In the genomic region with DNA sequence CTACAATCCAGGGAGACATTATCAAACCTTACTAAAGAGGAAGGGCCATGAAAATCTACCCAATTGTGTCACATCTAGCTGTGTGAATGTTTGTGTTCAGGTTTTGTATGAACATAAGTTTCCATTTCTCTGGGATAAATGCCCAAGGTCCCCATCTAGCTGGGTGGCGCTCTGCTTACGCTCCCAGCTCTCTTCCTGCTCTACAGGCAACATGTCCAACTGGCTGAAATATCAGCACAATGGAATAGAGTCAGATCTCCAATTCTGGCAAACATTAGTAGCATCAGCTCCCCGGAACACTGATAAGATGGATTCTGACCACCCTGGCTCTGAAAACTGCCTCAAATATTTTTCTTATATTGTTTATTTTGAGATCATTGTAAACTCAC, we compare ENCODE assay signal across 23 cellular contexts.
DNase-seq lines count a peak whose midpoint lies in the region; ATAC-seq and TF ChIP-seq lines count a peak whose summit lies in the region.
"Had no signal": no experiment of that assay in that cellular context is flagged by ENCODE, and none has a peak within 500 bp of the region (broad histone marks: within the 10 kb centered on the region; RNA-seq: fewer than 3 reads in every experiment).

No MANE protein-coding gene starts in this region.

- peak overlapping the region; percentile 69 for H3K27ac Mint-ChIP-seq in activated naive CD8-positive, alpha-beta T cell
- no peak overlapping the region for H3K27ac Mint-ChIP-seq in activated naive CD8-positive, alpha-beta T cell treated with anti-CD3 and anti-CD28 coated beads for 36 hours
- H3K27ac Mint-ChIP-seq in glutamatergic neuron (ENCODE audit: unreplicated experiment): no peak overlapping the region

- H3K9me3 ChIP-seq in testis: no peaks in the 10 kb centered on the region
- H3K9me3 ChIP-seq: A549, gastroesophageal sphincter, left lung, suprapubic skin had no signal

- no peak for TF ChIP-seq POLR2A in testis (IDR thresholded peaks at IDR 0.05)

- 38 to 56% methylated on average over 3 of the region's 3 CpGs for WGBS in testis, 2 donors

- H3K27me3 ChIP-seq in testis: no peaks in the 10 kb centered on the region
- H3K27me3 ChIP-seq: gastroesophageal sphincter, left lung, suprapubic skin had no signal

- H3K4me1 ChIP-seq in testis: peaks cover 29% of the 10 kb centered on the region

- peaks cover 16% of the 10 kb centered on the region for H3K4me1 Mint-ChIP-seq in activated naive CD8-positive, alpha-beta T cell (ENCODE audit: low read depth)
- peaks cover 49% of the 10 kb centered on the region for H3K4me1 Mint-ChIP-seq in activated naive CD8-positive, alpha-beta T cell treated with anti-CD3 and anti-CD28 coated beads for 36 hours
- H3K4me1 Mint-ChIP-seq in glutamatergic neuron (ENCODE audit: low read depth, unreplicated experiment): peaks cover 17% of the 10 kb centered on the region

- no peaks in the 10 kb centered on the region for H3K27me3 Mint-ChIP-seq in activated naive CD8-positive, alpha-beta T cell
- no peaks in the 10 kb centered on the region for H3K27me3 Mint-ChIP-seq in activated naive CD8-positive, alpha-beta T cell treated with anti-CD3 and anti-CD28 coated beads for 36 hours
- no peaks in the 10 kb centered on the region for H3K27me3 Mint-ChIP-seq in glutamatergic neuron (ENCODE audit: unreplicated experiment)

- no peak overlapping the region for H3K4me3 ChIP-seq in testis
- H3K4me3 ChIP-seq: A549, gastroesophageal sphincter, left lung, skin epidermis, suprapubic skin had no signal

- peak overlapping the region; percentile 31 for H3K27ac ChIP-seq in caudate nucleus (ENCODE audit: low read depth, low read length)
- H3K27ac ChIP-seq in testis: peak overlapping the region; percentile 73 to 79
- H3K27ac ChIP-seq: C4-2B, KMS-11, suprapubic skin had no signal

- H3K4me3 Mint-ChIP-seq in activated naive CD8-positive, alpha-beta T cell: no peak overlapping the region
- H3K4me3 Mint-ChIP-seq in activated naive CD8-positive, alpha-beta T cell treated with anti-CD3 and anti-CD28 coated beads for 36 hours: no peak overlapping the region
- H3K4me3 Mint-ChIP-seq in glutamatergic neuron (ENCODE audit: unreplicated experiment): no peak overlapping the region

- H3K36me3 Mint-ChIP-seq in activated naive CD8-positive, alpha-beta T cell: peaks cover 6% of the 10 kb centered on the region
- peaks cover 39% of the 10 kb centered on the region for H3K36me3 Mint-ChIP-seq in activated naive CD8-positive, alpha-beta T cell treated with anti-CD3 and anti-CD28 coated beads for 36 hours
- H3K36me3 Mint-ChIP-seq in glutamatergic neuron (ENCODE audit: unreplicated experiment): no peaks in the 10 kb centered on the region

- no peaks in the 10 kb centered on the region for H3K36me3 ChIP-seq in testis (ENCODE audit: low read depth, missing control alignments)

- DNase-seq in activated naive CD8-positive, alpha-beta T cell treated with anti-CD3 and anti-CD28 coated beads for 36 hours: no peak
- DNase-seq in caudate nucleus (lab: John Stamatoyannopoulos, UW): no peak
- DNase-seq in left ventricle myocardium superior: no peak
- peak; percentile 75 for DNase-seq in testis
- no peak for DNase-seq in NCI-H446 (lab: John Stamatoyannopoulos, UW)
- no peak for DNase-seq in glutamatergic neuron
- DNase-seq in GDM1 (lab: John Stamatoyannopoulos, UW): no peak
- DNase-seq: amniotic stem cell; cortex of kidney; GF-D8; left lung; NCI-H1048; NCI-H524 treated with DMSO at 0.1 percent for 48 hours; occipital lobe; SHP77; stimulated activated CD4-positive, alpha-beta T cell treated with anti-CD3 and anti-CD28 coated beads, Interleukin-4, amount 100 ng/mL, for 1 hour had no signal

- peak; percentile 3 for ATAC-seq in left ventricle myocardium superior

- H3K9me3 Mint-ChIP-seq in activated naive CD8-positive, alpha-beta T cell (ENCODE audit: low read depth): no peaks in the 10 kb centered on the region
- no peaks in the 10 kb centered on the region for H3K9me3 Mint-ChIP-seq in activated naive CD8-positive, alpha-beta T cell treated with anti-CD3 and anti-CD28 coated beads for 36 hours
- no peaks in the 10 kb centered on the region for H3K9me3 Mint-ChIP-seq in glutamatergic neuron (ENCODE audit: unreplicated experiment)

- TF ChIP-seq CTCF in testis (IDR thresholded peaks at IDR 0.05) (no peak), glutamatergic neuron (IDR thresholded peaks at IDR 0.05; ENCODE audit: partially characterized antibody, unreplicated experiment) (no peak)

- intact Hi-C loops in left ventricle myocardium superior (cut with micrococcal nuclease): no loop called here
- intact Hi-C loops in testis (cut with DNase I; ENCODE audit: low total_unique reads): loop anchor here (10.0 kb wide), 2 partner anchors 55 to 75 kb away; partner anchors contain the start of gene IRF2
